14 cellular contexts compared by ENCODE assay signal in genomic region chr18:72375628-72376027, GRCh38.
DNase-seq lines count a peak whose midpoint lies in the region; ATAC-seq lines count a peak whose summit lies in the region.
"Had no signal": no experiment of that assay in that cellular context is flagged by ENCODE, and none has a peak within 500 bp of the region (broad histone marks: within the 10 kb centered on the region; RNA-seq: fewer than 3 reads in every experiment).

No MANE protein-coding gene starts in this region.

- no peak for ATAC-seq in GM21526 (IDR thresholded peaks at IDR 0.05; ENCODE audit: low FRiP score, unreplicated experiment)
- ATAC-seq: left colon had no signal

- DNase-seq in EH (ENCODE audit: low read depth) (peak; percentile 33), NCI-H510A treated with DMSO at 0.1 percent for 48 hours (lab: John Stamatoyannopoulos, UW) (peak; percentile 90), epidermal melanocyte (ENCODE audit: insufficient read length, low spot score) (peak; percentile 31), non-pigmented ciliary epithelial cell (ENCODE audit: low read depth) (peak; percentile 78), NCI-H1048 (lab: John Stamatoyannopoulos, UW) (no peak), NCI-H82 treated with DMSO at 0.1 percent for 48 hours (lab: John Stamatoyannopoulos, UW; ENCODE audit: unreplicated experiment) (no peak)
- no peak for DNase-seq in stimulated activated naive CD4-positive, alpha-beta T cell (lab: John Stamatoyannopoulos, UW)
- DNase-seq: activated CD4-positive, alpha-beta memory T cell treated with anti-CD3 and anti-CD28 coated beads, Interleukin-2, amount 10 ng/mL, durations not matched to agents 7 days and 5 days; aorta; effector CD8-positive, alpha-beta T cell; left colon; NCI-H1436 treated with DMSO at 0.1 percent for 48 hours; trophoblast cell had no signal

Comparison
In these comparisons a context has a peak if more than half of its experiments do, and no peak if none do; other contexts are left out.
1. DNase-seq: peak in EH (single experiment), NCI-H510A treated with DMSO at 0.1 percent for 48 hours (single experiment), epidermal melanocyte (single experiment) and non-pigmented ciliary epithelial cell (single experiment); none in NCI-H1048 (single experiment), stimulated activated naive CD4-positive, alpha-beta T cell (0 of 6) and NCI-H82 treated with DMSO at 0.1 percent for 48 hours (single experiment).